In the genomic region with DNA sequence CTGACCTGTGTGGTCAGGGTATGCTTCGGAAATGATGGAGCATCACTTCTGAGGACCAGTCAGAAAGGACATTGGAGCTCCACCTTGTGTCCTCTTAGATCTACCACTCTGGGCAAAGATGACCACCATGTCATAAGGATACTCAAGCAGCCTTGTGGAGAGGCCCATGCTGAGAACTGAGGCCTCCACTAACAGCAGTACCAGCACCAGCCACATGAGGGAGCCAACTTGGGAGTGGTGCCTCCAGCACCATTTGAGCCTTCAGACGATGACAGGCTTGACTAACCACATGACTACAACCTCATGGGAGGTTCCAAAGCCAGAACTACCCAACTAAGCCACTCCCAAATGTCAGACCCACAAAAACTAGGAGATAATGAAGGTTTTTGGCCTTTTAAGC, we compare ENCODE assay signal across 8 cellular contexts.
DNase-seq lines count a peak whose midpoint lies in the region; ATAC-seq, FAIRE-seq and TF ChIP-seq lines count a peak whose summit lies in the region.

No MANE protein-coding gene starts in this region.

- H3K27ac ChIP-seq in SJSA1 (no peak overlapping the region), small intestine (ENCODE audit: low read depth in 1 of 2, low read length in 1 of 2) (no peak overlapping the region)

- H3K4me1 ChIP-seq in SJSA1 (replicated peaks), result no peaks in the 10 kb centered on the region
- no peaks in the 10 kb centered on the region for H3K4me1 ChIP-seq in small intestine (ENCODE audit: control insufficient read depth in 2 of 2, insufficient read depth in 1 of 2, low read depth in 1 of 2, low read length in 1 of 2)

- DNase-seq in NCI-H1105 treated with DMSO at 0.1 percent for 48 hours (lab: John Stamatoyannopoulos, UW) (peak; percentile 4), NCI-H1105 (lab: John Stamatoyannopoulos, UW) (no peak), SJSA1 (ENCODE audit: low read depth in 1 of 2, low spot score in 2 of 2) (peak; percentile 32 to 73), choroid plexus epithelial cell (ENCODE audit: low read depth) (peak; percentile 13), small intestine (peak; percentile 26), medulla oblongata (ENCODE audit: extremely low spot score) (no peak)

- FAIRE-seq in small intestine (lab: Jason Lieb, UNC), result no peak

- no peak overlapping the region for H3K4me3 ChIP-seq in SJSA1
- H3K4me3 ChIP-seq in choroid plexus epithelial cell (ENCODE audit: low read depth, low read length), result no peak overlapping the region
- no peak overlapping the region for H3K4me3 ChIP-seq in small intestine (ENCODE audit: low read depth in 1 of 2, low read length in 2 of 2)

- ATAC-seq in HG03432 (IDR thresholded peaks at IDR 0.05; ENCODE audit: unreplicated experiment) (peak; percentile 48), HG02759 (IDR thresholded peaks at IDR 0.05; ENCODE audit: unreplicated experiment) (no peak)

- no peaks in the 10 kb centered on the region for H3K27me3 ChIP-seq in SJSA1 (replicated peaks)
- peaks cover 0 to 3% of the 10 kb centered on the region in 2 donors for H3K27me3 ChIP-seq in small intestine (ENCODE audit: control insufficient read depth in 2 of 2, insufficient read depth in 2 of 2, low read length in 2 of 2)

- H3K36me3 ChIP-seq in SJSA1 (no peaks in the 10 kb centered on the region), small intestine (ENCODE audit: control insufficient read depth in 2 of 2, insufficient read depth in 2 of 2, low read length in 2 of 2) (no peaks in the 10 kb centered on the region)

- WGBS in small intestine, 3 donors, result 58 to 68% (median 62%) methylated on average over 2 of the region's 2 CpGs

- H3K9me3 ChIP-seq in SJSA1 (replicated peaks) (peaks cover 5% of the 10 kb centered on the region; the same call in 1 of the 2 replicates), small intestine (ENCODE audit: control insufficient read depth, low read depth) (no peaks in the 10 kb centered on the region)

- TF ChIP-seq CTCF in choroid plexus epithelial cell (conservative IDR thresholded peaks at IDR 0.05; ENCODE audit: low read depth, low read length), result peak; percentile 44

Comparison
In these comparisons a context has a peak if more than half of its experiments do, and no peak if none do; other contexts are left out.
1. DNase-seq: peak in NCI-H1105 treated with DMSO at 0.1 percent for 48 hours (single experiment), SJSA1 (2 of 2), choroid plexus epithelial cell (single experiment) and small intestine (single experiment); none in NCI-H1105 (single experiment) and medulla oblongata (single experiment).